ENCODE assay signal across 7 cellular contexts in the genomic region with DNA sequence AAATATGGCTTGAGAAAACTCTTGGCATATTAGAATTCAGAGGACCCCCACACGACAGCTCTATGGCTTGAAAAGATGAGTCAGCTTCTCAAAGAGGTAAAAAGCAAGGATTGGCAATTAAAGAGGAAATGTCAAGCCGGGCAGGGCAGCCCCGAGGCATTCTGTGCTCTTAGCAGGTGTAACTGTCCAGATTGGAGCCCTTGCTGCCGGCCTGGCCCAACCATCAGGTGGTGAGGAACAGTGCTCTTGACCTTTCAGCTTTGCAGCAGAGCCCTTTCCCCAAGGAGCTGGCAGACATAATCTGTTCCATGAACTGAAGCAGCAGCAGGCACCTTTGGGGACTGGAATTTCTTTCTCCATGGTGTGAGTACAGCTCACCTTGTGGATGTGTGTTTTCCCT.
"Had no signal": no experiment of that assay in that cellular context is flagged by ENCODE, and none has a peak within 500 bp of the region (broad histone marks: within the 10 kb centered on the region; RNA-seq: fewer than 3 reads in every experiment).

No MANE protein-coding gene starts in this region.

- H3K4me3 ChIP-seq: GM23248 had no signal

- ATAC-seq: HepG2 had no signal

- H3K27ac ChIP-seq: GM23248, HL-60 had no signal

- DNase-seq: GM23248, GOT3, H9, HCEC 1CT, KBM-7 had no signal
